1 cellular context compared by ENCODE assay signal in the genomic region with DNA sequence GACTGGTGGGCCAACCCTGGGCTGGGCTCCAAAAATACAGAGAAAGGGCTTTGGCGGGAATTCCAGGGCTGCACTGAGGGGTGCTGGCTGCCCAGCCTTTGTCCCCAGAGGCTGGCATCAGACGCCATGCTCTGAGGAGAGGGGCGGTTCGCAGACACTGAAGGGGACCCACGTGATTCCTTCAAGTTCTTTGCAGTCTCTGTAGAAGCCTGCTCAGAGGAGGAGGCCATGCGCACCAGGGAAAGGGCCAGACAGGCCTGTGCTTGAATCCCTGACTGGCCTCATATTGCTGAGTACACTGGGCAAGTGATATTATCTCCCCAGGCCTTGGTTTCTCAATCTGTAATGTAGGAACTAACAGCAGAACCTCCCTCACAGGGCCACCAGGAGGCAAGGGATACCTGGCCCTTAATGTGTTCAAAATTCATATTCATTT.
TF ChIP-seq lines count a peak whose summit lies in the region.

No MANE protein-coding gene starts in this region.

TF ChIP-seq in HCT116, 20 proteins besides CTCF, POLR2A, EP300 and RAD21 (continued from another document):
- TF ChIP-seq, protein P1, sequence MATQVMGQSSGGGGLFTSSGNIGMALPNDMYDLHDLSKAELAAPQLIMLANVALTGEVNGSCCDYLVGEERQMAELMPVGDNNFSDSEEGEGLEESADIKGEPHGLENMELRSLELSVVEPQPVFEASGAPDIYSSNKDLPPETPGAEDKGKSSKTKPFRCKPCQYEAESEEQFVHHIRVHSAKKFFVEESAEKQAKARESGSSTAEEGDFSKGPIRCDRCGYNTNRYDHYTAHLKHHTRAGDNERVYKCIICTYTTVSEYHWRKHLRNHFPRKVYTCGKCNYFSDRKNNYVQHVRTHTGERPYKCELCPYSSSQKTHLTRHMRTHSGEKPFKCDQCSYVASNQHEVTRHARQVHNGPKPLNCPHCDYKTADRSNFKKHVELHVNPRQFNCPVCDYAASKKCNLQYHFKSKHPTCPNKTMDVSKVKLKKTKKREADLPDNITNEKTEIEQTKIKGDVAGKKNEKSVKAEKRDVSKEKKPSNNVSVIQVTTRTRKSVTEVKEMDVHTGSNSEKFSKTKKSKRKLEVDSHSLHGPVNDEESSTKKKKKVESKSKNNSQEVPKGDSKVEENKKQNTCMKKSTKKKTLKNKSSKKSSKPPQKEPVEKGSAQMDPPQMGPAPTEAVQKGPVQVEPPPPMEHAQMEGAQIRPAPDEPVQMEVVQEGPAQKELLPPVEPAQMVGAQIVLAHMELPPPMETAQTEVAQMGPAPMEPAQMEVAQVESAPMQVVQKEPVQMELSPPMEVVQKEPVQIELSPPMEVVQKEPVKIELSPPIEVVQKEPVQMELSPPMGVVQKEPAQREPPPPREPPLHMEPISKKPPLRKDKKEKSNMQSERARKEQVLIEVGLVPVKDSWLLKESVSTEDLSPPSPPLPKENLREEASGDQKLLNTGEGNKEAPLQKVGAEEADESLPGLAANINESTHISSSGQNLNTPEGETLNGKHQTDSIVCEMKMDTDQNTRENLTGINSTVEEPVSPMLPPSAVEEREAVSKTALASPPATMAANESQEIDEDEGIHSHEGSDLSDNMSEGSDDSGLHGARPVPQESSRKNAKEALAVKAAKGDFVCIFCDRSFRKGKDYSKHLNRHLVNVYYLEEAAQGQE (IDR thresholded peaks at IDR 0.05; ENCODE audit: low read depth) = no peak
- TF ChIP-seq SIN3A (IDR thresholded peaks at IDR 0.05; ENCODE audit: low read depth) (no peak), JUND (IDR thresholded peaks at IDR 0.05) (no peak), TCF7L2 (IDR thresholded peaks at IDR 0.05; ENCODE audit: borderline replicate concordance, extremely low read depth, insufficient read depth, insufficient read length) (no peak), SRF (IDR thresholded peaks at IDR 0.05; ENCODE audit: low read depth) (no peak), SP1 (IDR thresholded peaks at IDR 0.05; ENCODE audit: low read depth) (no peak), ZNF274 (IDR thresholded peaks at IDR 0.05; ENCODE audit: low read depth, low read length) (no peak)
- TF ChIP-seq, protein P2, sequence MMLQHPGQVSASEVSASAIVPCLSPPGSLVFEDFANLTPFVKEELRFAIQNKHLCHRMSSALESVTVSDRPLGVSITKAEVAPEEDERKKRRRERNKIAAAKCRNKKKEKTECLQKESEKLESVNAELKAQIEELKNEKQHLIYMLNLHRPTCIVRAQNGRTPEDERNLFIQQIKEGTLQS (IDR thresholded peaks at IDR 0.05) = no peak
- TF ChIP-seq, protein P3, sequence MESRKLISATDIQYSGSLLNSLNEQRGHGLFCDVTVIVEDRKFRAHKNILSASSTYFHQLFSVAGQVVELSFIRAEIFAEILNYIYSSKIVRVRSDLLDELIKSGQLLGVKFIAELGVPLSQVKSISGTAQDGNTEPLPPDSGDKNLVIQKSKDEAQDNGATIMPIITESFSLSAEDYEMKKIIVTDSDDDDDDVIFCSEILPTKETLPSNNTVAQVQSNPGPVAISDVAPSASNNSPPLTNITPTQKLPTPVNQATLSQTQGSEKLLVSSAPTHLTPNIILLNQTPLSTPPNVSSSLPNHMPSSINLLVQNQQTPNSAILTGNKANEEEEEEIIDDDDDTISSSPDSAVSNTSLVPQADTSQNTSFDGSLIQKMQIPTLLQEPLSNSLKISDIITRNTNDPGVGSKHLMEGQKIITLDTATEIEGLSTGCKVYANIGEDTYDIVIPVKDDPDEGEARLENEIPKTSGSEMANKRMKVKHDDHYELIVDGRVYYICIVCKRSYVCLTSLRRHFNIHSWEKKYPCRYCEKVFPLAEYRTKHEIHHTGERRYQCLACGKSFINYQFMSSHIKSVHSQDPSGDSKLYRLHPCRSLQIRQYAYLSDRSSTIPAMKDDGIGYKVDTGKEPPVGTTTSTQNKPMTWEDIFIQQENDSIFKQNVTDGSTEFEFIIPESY (IDR thresholded peaks at IDR 0.05; ENCODE audit: extremely low read depth, insufficient replicate concordance, low read length) = no peak
